In the genomic region with DNA sequence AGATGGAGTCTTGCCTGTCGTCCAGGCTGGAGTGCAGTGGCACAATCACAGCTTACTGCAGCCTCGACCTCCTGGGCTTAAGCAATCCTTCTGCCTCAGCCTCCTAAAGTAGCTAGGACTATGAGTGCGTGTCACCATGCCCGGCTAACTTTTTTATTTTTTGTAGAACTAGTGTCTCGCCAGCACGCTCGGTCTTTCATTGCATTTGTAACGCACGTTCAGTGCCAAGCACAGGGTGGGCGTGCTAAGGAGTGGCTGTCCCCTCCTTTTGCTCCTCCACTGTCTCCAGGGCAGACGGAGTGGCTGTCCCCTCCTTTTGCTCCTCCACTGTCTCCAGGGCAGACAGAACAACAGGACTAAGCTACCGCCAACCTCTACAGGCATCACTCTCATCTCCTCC, we compare ENCODE assay signal across 25 cellular contexts.
DNase-seq lines count a peak whose midpoint lies in the region; ATAC-seq and TF ChIP-seq lines count a peak whose summit lies in the region.
"Had no signal": no experiment of that assay in that cellular context is flagged by ENCODE, and none has a peak within 500 bp of the region (broad histone marks: within the 10 kb centered on the region; RNA-seq: fewer than 3 reads in every experiment).

No MANE protein-coding gene starts in this region.

- peaks cover 92% of the 10 kb centered on the region for H3K4me1 Mint-ChIP-seq in activated naive CD4-positive, alpha-beta T cell treated with anti-CD3 and anti-CD28 coated beads, Interleukin-2, amount 50 U/mL, for 24 hours
- peaks cover 79% of the 10 kb centered on the region for H3K4me1 Mint-ChIP-seq in central memory CD8-positive, alpha-beta T cell
- peaks cover 85% of the 10 kb centered on the region for H3K4me1 Mint-ChIP-seq in activated T-helper 1 cell treated with anti-CD3 and anti-CD28 coated beads, Interleukin-12 subunit alpha, Interleukin-12 subunit beta, Interleukin-2, Interleukin-4 antibody, amounts not matched to agents 30 ng/mL and 10 ng/mL and 1 ng/mL, durations not matched to agents 14 hours and 24 hours and 36 hours (ENCODE audit: low read depth)

- peaks cover 6% of the 10 kb centered on the region for H3K36me3 Mint-ChIP-seq in activated naive CD4-positive, alpha-beta T cell treated with anti-CD3 and anti-CD28 coated beads, Interleukin-2, amount 50 U/mL, for 24 hours
- peaks cover 57% of the 10 kb centered on the region for H3K36me3 Mint-ChIP-seq in central memory CD8-positive, alpha-beta T cell (ENCODE audit: insufficient read depth)
- H3K36me3 Mint-ChIP-seq in activated T-helper 1 cell treated with anti-CD3 and anti-CD28 coated beads, Interleukin-12 subunit alpha, Interleukin-12 subunit beta, Interleukin-2, Interleukin-4 antibody, amounts not matched to agents 30 ng/mL and 10 ng/mL and 1 ng/mL, durations not matched to agents 14 hours and 24 hours and 36 hours (ENCODE audit: low read depth), result peaks cover 40% of the 10 kb centered on the region

- DNase-seq in activated naive CD4-positive, alpha-beta T cell treated with anti-CD3 and anti-CD28 coated beads, Interleukin-2, amount 50 U/mL, for 16 hours, result no peak
- DNase-seq in MM.1S (no peak), spleen (peak; percentile 41), NCI-H2196 treated with DMSO at 0.1 percent for 48 hours (lab: John Stamatoyannopoulos, UW; ENCODE audit: unreplicated experiment) (no peak)
- DNase-seq in central memory CD8-positive, alpha-beta T cell (ENCODE audit: low spot score in 2 of 2), result no peak
- no peak for DNase-seq in activated T-helper 1 cell treated with anti-CD3 and anti-CD28 coated beads, Interleukin-12 subunit alpha, Interleukin-12 subunit beta, Interleukin-2, Interleukin-4 antibody, amounts not matched to agents 30 ng/mL and 10 ng/mL and 1 ng/mL, durations not matched to agents 14 hours and 24 hours and 36 hours (ENCODE audit: low spot score)
- DNase-seq: ACHN; activated CD4-positive, alpha-beta T cell treated with anti-CD3 and anti-CD28 coated beads, Interleukin-2, amount 50 U/mL, for 4 hours; activated T-cell treated with anti-CD3 and anti-CD28 coated beads, Interleukin-2, amount 50 U/mL, for 1 hour; adrenal gland; DND-41; mucosa of descending colon; NCI-H1436; NCI-H69; nucleus accumbens; OCI-M1; SHP77 treated with DMSO at 0.1 percent for 48 hours; small intestine; stimulated activated CD4-positive, alpha-beta T cell treated with anti-CD3 and anti-CD28 coated beads, Interleukin-2, amount 100 ng/mL, for 48 hours; tibial artery had no signal

- H3K36me3 ChIP-seq in MM.1S (replicated peaks; ENCODE audit: insufficient read depth, low read length), result no peaks in the 10 kb centered on the region
- H3K36me3 ChIP-seq in spleen, result peaks cover 0 to 73% (median 14%) of the 10 kb centered on the region in 6 donors
- H3K36me3 ChIP-seq: adrenal gland, tibial artery had no signal

- peaks cover 57% of the 10 kb centered on the region for H3F3A ChIP-seq in MM.1S (ENCODE audit: insufficient read depth, low read length)

- H3K27me3 ChIP-seq in MM.1S (replicated peaks; ENCODE audit: insufficient read depth, low read length) (no peaks in the 10 kb centered on the region), spleen (replicated peaks in 1 of 7) (no peaks in the 10 kb centered on the region)
- H3K27me3 ChIP-seq: adrenal gland, hepatocyte had no signal

- H3K9me3 ChIP-seq in MM.1S (replicated peaks; ENCODE audit: insufficient read depth, low read length) (no peaks in the 10 kb centered on the region), spleen (no peaks in the 10 kb centered on the region)
- H3K9me3 ChIP-seq: adrenal gland, mucosa of descending colon, tibial artery had no signal

- peaks cover 100% of the 10 kb centered on the region for H3K79me2 ChIP-seq in MM.1S (ENCODE audit: low read length)
- H3K79me2 ChIP-seq: hepatocyte had no signal

- H3K9ac ChIP-seq in MM.1S (ENCODE audit: low read length), result no peak overlapping the region

- ATAC-seq in central memory CD8-positive, alpha-beta T cell (replicated peaks; ENCODE audit: extremely low read depth, poor library complexity, severe bottlenecking), result no peak
- no peak for ATAC-seq in HG03139 (IDR thresholded peaks at IDR 0.05; ENCODE audit: unreplicated experiment)

- H3K27ac Mint-ChIP-seq in activated naive CD4-positive, alpha-beta T cell treated with anti-CD3 and anti-CD28 coated beads, Interleukin-2, amount 50 U/mL, for 24 hours, result peak overlapping the region; percentile 5
- peak overlapping the region; percentile 95 for H3K27ac Mint-ChIP-seq in central memory CD8-positive, alpha-beta T cell (ENCODE audit: low read depth)
- H3K27ac Mint-ChIP-seq in activated T-helper 1 cell treated with anti-CD3 and anti-CD28 coated beads, Interleukin-12 subunit alpha, Interleukin-12 subunit beta, Interleukin-2, Interleukin-4 antibody, amounts not matched to agents 30 ng/mL and 10 ng/mL and 1 ng/mL, durations not matched to agents 14 hours and 24 hours and 36 hours, result no peak overlapping the region
- H3K27ac Mint-ChIP-seq: dendritic cell treated with granulocyte-macrophage colony-stimulating factor and Interleukin-4, amounts not matched to agents 40 ng/mL and 50 ng/mL, for 4 days; stimulated activated naive CD8-positive, alpha-beta T cell treated with anti-CD3 and anti-CD28 coated beads, Interleukin-15, Interleukin-2, amounts not matched to agents 100 ng/mL and 50 ng/mL, for 24 hours had no signal

- H3K4me2 ChIP-seq in MM.1S (ENCODE audit: low read depth, low read length), result peak overlapping the region; percentile 93; the same call in 1 of the 2 replicates
- H3K4me2 ChIP-seq: hepatocyte had no signal

- H3K4me1 ChIP-seq in MM.1S (ENCODE audit: low read length) (peaks cover 62% of the 10 kb centered on the region), spleen (peaks cover 16 to 100% (median 75%) of the 10 kb centered on the region in 6 donors)
- H3K4me1 ChIP-seq: adrenal gland had no signal

- no peak for TF ChIP-seq POLR2A in spleen (IDR thresholded peaks at IDR 0.05)

- no peaks in the 10 kb centered on the region for H3K27me3 Mint-ChIP-seq in activated naive CD4-positive, alpha-beta T cell treated with anti-CD3 and anti-CD28 coated beads, Interleukin-2, amount 50 U/mL, for 24 hours
- no peaks in the 10 kb centered on the region for H3K27me3 Mint-ChIP-seq in central memory CD8-positive, alpha-beta T cell
- H3K27me3 Mint-ChIP-seq in activated T-helper 1 cell treated with anti-CD3 and anti-CD28 coated beads, Interleukin-12 subunit alpha, Interleukin-12 subunit beta, Interleukin-2, Interleukin-4 antibody, amounts not matched to agents 30 ng/mL and 10 ng/mL and 1 ng/mL, durations not matched to agents 14 hours and 24 hours and 36 hours (ENCODE audit: insufficient read depth), result no peaks in the 10 kb centered on the region
- H3K27me3 Mint-ChIP-seq: stimulated activated naive CD8-positive, alpha-beta T cell treated with anti-CD3 and anti-CD28 coated beads, Interleukin-15, Interleukin-2, amounts not matched to agents 100 ng/mL and 50 ng/mL, for 24 hours had no signal

- TF ChIP-seq CTCF in MM.1S (IDR thresholded peaks at IDR 0.05; ENCODE audit: low read length), result no peak
- no peak for TF ChIP-seq CTCF in spleen (IDR thresholded peaks at IDR 0.05 in 8 of 11, conservative IDR thresholded peaks at IDR 0.05 in 3 of 11)

- intact Hi-C loops in spleen (cut with DNase I; ENCODE audit: low total_unique reads), result no loop called here
- intact Hi-C loops in activated T-helper 1 cell treated with anti-CD3 and anti-CD28 coated beads, Interleukin-12 subunit alpha, Interleukin-12 subunit beta, Interleukin-2, Interleukin-4 antibody, amounts not matched to agents 30 ng/mL and 10 ng/mL and 1 ng/mL, durations not matched to agents 14 hours and 24 hours and 36 hours (cut with micrococcal nuclease), result no loop called here

- H3K9me2 ChIP-seq in MM.1S (replicated peaks; ENCODE audit: insufficient read depth, low read length), result no peaks in the 10 kb centered on the region

- no peaks in the 10 kb centered on the region for H3K9me3 Mint-ChIP-seq in activated naive CD4-positive, alpha-beta T cell treated with anti-CD3 and anti-CD28 coated beads, Interleukin-2, amount 50 U/mL, for 24 hours
- H3K9me3 Mint-ChIP-seq in central memory CD8-positive, alpha-beta T cell, result no peaks in the 10 kb centered on the region
- no peaks in the 10 kb centered on the region for H3K9me3 Mint-ChIP-seq in activated T-helper 1 cell treated with anti-CD3 and anti-CD28 coated beads, Interleukin-12 subunit alpha, Interleukin-12 subunit beta, Interleukin-2, Interleukin-4 antibody, amounts not matched to agents 30 ng/mL and 10 ng/mL and 1 ng/mL, durations not matched to agents 14 hours and 24 hours and 36 hours
- H3K9me3 Mint-ChIP-seq: dendritic cell treated with granulocyte-macrophage colony-stimulating factor and Interleukin-4, amounts not matched to agents 40 ng/mL and 50 ng/mL, for 4 days; stimulated activated naive CD8-positive, alpha-beta T cell treated with anti-CD3 and anti-CD28 coated beads, Interleukin-15, Interleukin-2, amounts not matched to agents 100 ng/mL and 50 ng/mL, for 24 hours had no signal

- 89 to 95% (median 92%) methylated on average over 12 of the region's 12 CpGs for WGBS in spleen, 5 donors

- H4K20me1 ChIP-seq in MM.1S (ENCODE audit: insufficient read depth, low read length), result no peaks in the 10 kb centered on the region

- no peak overlapping the region for H3K4me3 Mint-ChIP-seq in activated naive CD4-positive, alpha-beta T cell treated with anti-CD3 and anti-CD28 coated beads, Interleukin-2, amount 50 U/mL, for 24 hours
- H3K4me3 Mint-ChIP-seq in central memory CD8-positive, alpha-beta T cell, result peak overlapping the region; percentile 4
- H3K4me3 Mint-ChIP-seq in activated T-helper 1 cell treated with anti-CD3 and anti-CD28 coated beads, Interleukin-12 subunit alpha, Interleukin-12 subunit beta, Interleukin-2, Interleukin-4 antibody, amounts not matched to agents 30 ng/mL and 10 ng/mL and 1 ng/mL, durations not matched to agents 14 hours and 24 hours and 36 hours, result no peak overlapping the region
- H3K4me3 Mint-ChIP-seq: dendritic cell treated with granulocyte-macrophage colony-stimulating factor and Interleukin-4, amounts not matched to agents 40 ng/mL and 50 ng/mL, for 4 days; stimulated activated naive CD8-positive, alpha-beta T cell treated with anti-CD3 and anti-CD28 coated beads, Interleukin-15, Interleukin-2, amounts not matched to agents 100 ng/mL and 50 ng/mL, for 24 hours had no signal

- H2AFZ ChIP-seq in MM.1S (ENCODE audit: low read length), result no peak overlapping the region
- H2AFZ ChIP-seq: hepatocyte had no signal

- H3K27ac ChIP-seq in MM.1S (ENCODE audit: low read length), result peak overlapping the region; percentile 99; the same call in 1 of the 2 replicates
- H3K27ac ChIP-seq in spleen, result peak overlapping the region in 1 of 8 donors; percentile 77
- H3K27ac ChIP-seq: adrenal gland, hepatocyte, tibial artery had no signal

- H3K4me3 ChIP-seq in MM.1S (ENCODE audit: low read length) (no peak overlapping the region), spleen (no peak overlapping the region)
- H3K4me3 ChIP-seq: adrenal gland, hepatocyte, mucosa of descending colon, tibial artery had no signal
